In genomic region chr13:66210677-66211076, GRCh38 we compare ENCODE assay signal across 14 cellular contexts.
DNase-seq lines count a peak whose midpoint lies in the region; ATAC-seq, FAIRE-seq and TF ChIP-seq lines count a peak whose summit lies in the region.
"Had no signal": no experiment of that assay in that cellular context is flagged by ENCODE, and none has a peak within 500 bp of the region (broad histone marks: within the 10 kb centered on the region; RNA-seq: fewer than 3 reads in every experiment).

No MANE protein-coding gene starts in this region.

- DNase-seq in DND-41 (no peak), NCI-H226 (peak; percentile 80), endothelial cell of umbilical vein (ENCODE audit: low read depth, low spot score) (peak; percentile 80), osteoblast (ENCODE audit: insufficient read length, low spot score, missing footprints) (peak; percentile 27), HK-2 (ENCODE audit: unreplicated experiment) (no peak), Karpas-422 (no peak), HuH-7 (ENCODE audit: low spot score) (no peak)
- DNase-seq in activated CD4-positive, alpha-beta T cell treated with anti-CD3 and anti-CD28 coated beads for 4 hours: no peak
- DNase-seq: activated T-cell treated with anti-CD3 and anti-CD28 coated beads, Interleukin-2, amount 50 U/mL, for 4 hours; glutamatergic neuron; mammary epithelial cell; NCI-H2029; tibial artery had no signal

- H3K36me3 ChIP-seq in DND-41 (ENCODE audit: insufficient read depth, low read length) (no peaks in the 10 kb centered on the region), endothelial cell of umbilical vein (ENCODE audit: control insufficient read depth in 2 of 2, extremely low read depth in 1 of 2, insufficient read depth in 2 of 2, low read length in 2 of 2) (no peaks in the 10 kb centered on the region), osteoblast (ENCODE audit: insufficient read depth, low read length) (no peaks in the 10 kb centered on the region), Karpas-422 (ENCODE audit: insufficient read depth, low read length) (no peaks in the 10 kb centered on the region)
- H3K36me3 ChIP-seq: tibial artery had no signal

- no peak for FAIRE-seq in endothelial cell of umbilical vein (lab: Jason Lieb, UNC)

- intact Hi-C loops in endothelial cell of umbilical vein (cut with micrococcal nuclease): no loop called here

- H3K9me3 ChIP-seq in DND-41 (ENCODE audit: insufficient read depth, low read length, severe bottlenecking) (no peaks in the 10 kb centered on the region), endothelial cell of umbilical vein (replicated peaks; ENCODE audit: control insufficient read depth, insufficient read depth, low read length) (no peaks in the 10 kb centered on the region), osteoblast (ENCODE audit: low read depth, low read length) (no peaks in the 10 kb centered on the region), Karpas-422 (ENCODE audit: low read length) (no peaks in the 10 kb centered on the region)
- H3K9me3 ChIP-seq: tibial artery had no signal

- BruUV-seq in endothelial cell of umbilical vein (replicated peaks; lab: Mats Ljungman, UMichigan): no TSS peak

- peak overlapping the region; percentile 30; the same call in 1 of the 2 replicates for H2AFZ ChIP-seq in DND-41 (ENCODE audit: low read depth, low read length)
- H2AFZ ChIP-seq in endothelial cell of umbilical vein (ENCODE audit: low read depth, low read length): peak overlapping the region; percentile 73
- H2AFZ ChIP-seq in osteoblast (ENCODE audit: low read length): peak overlapping the region; percentile 2
- H2AFZ ChIP-seq in Karpas-422 (ENCODE audit: low read length): no peak overlapping the region

- H3K9me1 ChIP-seq in endothelial cell of umbilical vein (replicated peaks; ENCODE audit: control insufficient read depth, extremely low read depth, insufficient read depth, low read length): no peaks in the 10 kb centered on the region

- no peak for TF ChIP-seq CTCF in DND-41 (IDR thresholded peaks at IDR 0.05; ENCODE audit: borderline replicate concordance, extremely low read depth, low read length, poor library complexity, severe bottlenecking)
- no peak for TF ChIP-seq CTCF in endothelial cell of umbilical vein (IDR thresholded peaks at IDR 0.05; ENCODE audit: extremely low read depth in 1 of 2, insufficient read depth in 1 of 2, low read depth in 1 of 2, low read length in 2 of 2)
- TF ChIP-seq CTCF in osteoblast (IDR thresholded peaks at IDR 0.05; ENCODE audit: extremely low read depth, low read depth, low read length): no peak

- H3K27ac ChIP-seq in DND-41 (ENCODE audit: low read length) (no peak overlapping the region), endothelial cell of umbilical vein (ENCODE audit: insufficient read depth, low read depth, low read length) (peak overlapping the region; percentile 29), osteoblast (ENCODE audit: low read depth, low read length) (peak overlapping the region; percentile 71), Karpas-422 (ENCODE audit: low read length) (no peak overlapping the region)
- H3K27ac ChIP-seq: tibial artery, VCaP had no signal

- H3K27me3 ChIP-seq in DND-41 (ENCODE audit: insufficient read depth, low read length, poor library complexity): no peaks in the 10 kb centered on the region
- H3K27me3 ChIP-seq in endothelial cell of umbilical vein (ENCODE audit: control insufficient read depth in 2 of 2, insufficient read depth in 2 of 2, low read length in 2 of 2): no peaks in the 10 kb centered on the region
- H3K27me3 ChIP-seq in osteoblast (ENCODE audit: insufficient read depth, low read length): no peaks in the 10 kb centered on the region
- H3K27me3 ChIP-seq in Karpas-422 (ENCODE audit: low read length): no peaks in the 10 kb centered on the region
- H3K27me3 ChIP-seq: tibial artery had no signal

- CTCF ChIA-PET in endothelial cell of umbilical vein (lab: Charles Lee): interaction anchor here (1.4 kb wide), 1 partner anchor 10 kb away, joined by 5 read pairs; no protein-coding TSS in a partner anchor

- no peak for TF ChIP-seq POLR2A in endothelial cell of umbilical vein (IDR thresholded peaks at IDR 0.05; ENCODE audit: low read depth, low read length)

- H3K4me3 ChIP-seq in DND-41 (ENCODE audit: low read depth in 1 of 2, low read length in 2 of 2) (no peak overlapping the region), endothelial cell of umbilical vein (replicated peaks in 1 of 3; ENCODE audit: insufficient read depth in 1 of 3, low read depth in 1 of 3, low read length in 3 of 3) (no peak overlapping the region), osteoblast (ENCODE audit: insufficient read depth, low read length) (no peak overlapping the region), Karpas-422 (ENCODE audit: low read length) (no peak overlapping the region)
- H3K4me3 ChIP-seq: tibial artery had no signal

- dilution Hi-C loops in endothelial cell of umbilical vein (cut with MboI; ENCODE audit: extremely low pct_ligation_motif_present, low sequenced_read_pairs): no loop called here

- POLR2A ChIA-PET in endothelial cell of umbilical vein (lab: Charles Lee): no interaction called here

- no peak for ATAC-seq in DND-41 (ENCODE audit: insufficient read depth, low read depth)
- ATAC-seq: activated T-cell treated with anti-CD3 and anti-CD28 coated beads, Interleukin-2, amount 50 U/mL, for 4 hours had no signal

- no peaks in the 10 kb centered on the region for H4K20me1 ChIP-seq in DND-41 (ENCODE audit: insufficient read depth, low read length)
- no peaks in the 10 kb centered on the region for H4K20me1 ChIP-seq in endothelial cell of umbilical vein (replicated peaks; ENCODE audit: control insufficient read depth, extremely low read depth, insufficient read depth, low read length)
- H4K20me1 ChIP-seq in osteoblast (ENCODE audit: insufficient read depth, low read length): no peaks in the 10 kb centered on the region
- H4K20me1 ChIP-seq in Karpas-422 (ENCODE audit: insufficient read depth, low read depth, low read length): no peaks in the 10 kb centered on the region

- H3K9ac ChIP-seq in DND-41 (ENCODE audit: low read depth, low read length): no peak overlapping the region
- no peak overlapping the region for H3K9ac ChIP-seq in endothelial cell of umbilical vein (replicated peaks; ENCODE audit: extremely low read depth, insufficient read depth, low read length)
- no peak overlapping the region for H3K9ac ChIP-seq in Karpas-422 (ENCODE audit: low read length)

- H3K4me2 ChIP-seq in DND-41 (ENCODE audit: insufficient read depth, low read length) (no peak overlapping the region), endothelial cell of umbilical vein (ENCODE audit: insufficient read depth, low read length) (peak overlapping the region; percentile 55), osteoblast (ENCODE audit: insufficient read depth, low read length) (peak overlapping the region; percentile 57), Karpas-422 (ENCODE audit: low read depth, low read length, poor library complexity, severe bottlenecking) (no peak overlapping the region)

- H3K9me2 ChIP-seq in Karpas-422 (replicated peaks; ENCODE audit: insufficient read depth, low read length): no peaks in the 10 kb centered on the region

- H3K79me2 ChIP-seq in DND-41 (ENCODE audit: insufficient read depth, low read length): no peaks in the 10 kb centered on the region
- no peaks in the 10 kb centered on the region for H3K79me2 ChIP-seq in endothelial cell of umbilical vein (ENCODE audit: control insufficient read depth, insufficient read depth, low read length)
- H3K79me2 ChIP-seq in osteoblast (ENCODE audit: insufficient read depth, low read length): no peaks in the 10 kb centered on the region
- no peaks in the 10 kb centered on the region for H3K79me2 ChIP-seq in Karpas-422 (ENCODE audit: low read length)

- H3K4me1 ChIP-seq in DND-41 (ENCODE audit: insufficient read depth, low read length) (0 out of 2 replicates have a peak, but pooled peaks cover under 1% of the 10 kb centered on the region), endothelial cell of umbilical vein (ENCODE audit: control insufficient read depth, extremely low read depth, insufficient read depth, low read length) (no peaks in the 10 kb centered on the region), osteoblast (ENCODE audit: insufficient read depth, low read length) (peaks cover 16% of the 10 kb centered on the region), Karpas-422 (ENCODE audit: low read length) (peaks cover 3% of the 10 kb centered on the region)

TF ChIP-seq in endothelial cell of umbilical vein, 7 proteins besides CTCF, POLR2A, EP300 and RAD21:
- TF ChIP-seq GATA2 (IDR thresholded peaks at IDR 0.05; ENCODE audit: insufficient read depth, insufficient read length, low read depth, low read length): no peak
- TF ChIP-seq MYC (IDR thresholded peaks at IDR 0.05; ENCODE audit: low read depth, low read length): no peak
- no peak for TF ChIP-seq EZH2 (IDR thresholded peaks at IDR 0.05; ENCODE audit: borderline replicate concordance, low read depth, low read length, severe bottlenecking)
- TF ChIP-seq MAX (IDR thresholded peaks at IDR 0.05; ENCODE audit: insufficient read depth, insufficient read length): no peak
- no peak for TF ChIP-seq POLR2AphosphoS5 (IDR thresholded peaks at IDR 0.05; ENCODE audit: insufficient read depth, low read depth, low read length)
- TF ChIP-seq JUN (IDR thresholded peaks at IDR 0.05; ENCODE audit: borderline replicate concordance, insufficient read depth, insufficient read length, low read depth): peak; percentile 48
- peak; percentile 89 for TF ChIP-seq FOS (IDR thresholded peaks at IDR 0.05; ENCODE audit: borderline replicate concordance, insufficient read depth, low read length)

Comparison
In these comparisons a context has a peak if more than half of its experiments do, and no peak if none do; other contexts are left out.
1. DNase-seq: peak in NCI-H226 (single experiment), endothelial cell of umbilical vein (single experiment) and osteoblast (single experiment); none in DND-41 (single experiment), HK-2 (single experiment), Karpas-422 (single experiment), activated CD4-positive, alpha-beta T cell treated with anti-CD3 and anti-CD28 coated beads for 4 hours (0 of 2) and HuH-7 (single experiment).
2. H3K27ac ChIP-seq: peak in endothelial cell of umbilical vein (single experiment) and osteoblast (single experiment); none in DND-41 (single experiment) and Karpas-422 (single experiment).
3. H3K4me2 ChIP-seq: peak in endothelial cell of umbilical vein (single experiment) and osteoblast (single experiment); none in DND-41 (single experiment) and Karpas-422 (single experiment).